In genomic region chr2:126644630-126645191, GRCh38 we compare ENCODE assay signal across 11 cellular contexts. TPM values are rescaled to one million over a fixed set of nuclear protein-coding genes. Genes with fewer than 3 reads are reported as not detected.
DNase-seq lines count a peak whose midpoint lies in the region; ATAC-seq lines count a peak whose summit lies in the region.
"Had no signal": no experiment of that assay in that cellular context is flagged by ENCODE, and none has a peak within 500 bp of the region (broad histone marks: within the 10 kb centered on the region; RNA-seq: fewer than 3 reads in every experiment).

No MANE protein-coding gene starts in this region.

- peaks cover 7% of the 10 kb centered on the region for H3K4me1 ChIP-seq in Karpas-422 (ENCODE audit: low read length)
- no peaks in the 10 kb centered on the region for H3K4me1 ChIP-seq in naive thymus-derived CD4-positive, alpha-beta T cell (ENCODE audit: control insufficient read depth in 2 of 2, insufficient read depth in 2 of 2, low read length in 2 of 2)

- intact Hi-C loops in naive thymus-derived CD4-positive, alpha-beta T cell (cut with micrococcal nuclease), result no loop called here

- no peaks in the 10 kb centered on the region for H3K79me2 ChIP-seq in Karpas-422 (ENCODE audit: low read length)

- no peaks in the 10 kb centered on the region for H3K36me3 ChIP-seq in Karpas-422 (ENCODE audit: insufficient read depth, low read length)
- H3K36me3 ChIP-seq in naive thymus-derived CD4-positive, alpha-beta T cell (ENCODE audit: control insufficient read depth in 2 of 3, insufficient read depth in 3 of 3, low read length in 3 of 3), result no peaks in the 10 kb centered on the region

- peaks cover 0 to 8% (median 0%) of the 10 kb centered on the region in 5 donors for H3K36me3 Mint-ChIP-seq in naive thymus-derived CD4-positive, alpha-beta T cell

- no peak overlapping the region for H3K9ac ChIP-seq in Karpas-422 (ENCODE audit: low read length)

- peaks cover 0 to 5% (median 0%) of the 10 kb centered on the region in 5 donors for H3K27me3 Mint-ChIP-seq in naive thymus-derived CD4-positive, alpha-beta T cell

- ATAC-seq in GM19023 (IDR thresholded peaks at IDR 0.05; ENCODE audit: unreplicated experiment) (peak; percentile 87), HG02759 (IDR thresholded peaks at IDR 0.05; ENCODE audit: unreplicated experiment) (peak; percentile 81), HG02970 (IDR thresholded peaks at IDR 0.05; ENCODE audit: low FRiP score, unreplicated experiment) (no peak)
- peak; percentile 84 for ATAC-seq in naive thymus-derived CD4-positive, alpha-beta T cell

- POLR2A ChIA-PET in naive thymus-derived CD4-positive, alpha-beta T cell (lab: Charles Lee), result no interaction called here

- H3K9me2 ChIP-seq in Karpas-422 (replicated peaks; ENCODE audit: insufficient read depth, low read length), result no peaks in the 10 kb centered on the region

- CTCF ChIA-PET in naive thymus-derived CD4-positive, alpha-beta T cell (lab: Charles Lee), result interaction anchor here (1.2 kb wide), 1 partner anchor 132 kb away, joined by 3 read pairs; no protein-coding TSS in a partner anchor

- no peak overlapping the region for H3K27ac ChIP-seq in Karpas-422 (ENCODE audit: low read length)
- no peak overlapping the region for H3K27ac ChIP-seq in naive thymus-derived CD4-positive, alpha-beta T cell (ENCODE audit: low read depth, low read length)

- H3K4me3 Mint-ChIP-seq in naive thymus-derived CD4-positive, alpha-beta T cell, result no peak overlapping the region
- H3K4me3 Mint-ChIP-seq: neural crest cell; T-helper 1 cell treated with Interleukin-12 subunit alpha and Interleukin-12 subunit beta and Interleukin-4 antibody, amounts not matched to agents 30 μg/mL and 1 μg/mL, for 36 hours had no signal

- peak overlapping the region in 3 of 9 donors; percentile 5 to 72 (median 33) for H3K27ac Mint-ChIP-seq in naive thymus-derived CD4-positive, alpha-beta T cell
- H3K27ac Mint-ChIP-seq: T-helper 1 cell treated with Interleukin-12 subunit alpha and Interleukin-12 subunit beta and Interleukin-4 antibody, amounts not matched to agents 30 μg/mL and 1 μg/mL, for 36 hours had no signal

- peaks cover 0 to 3% (median 0%) of the 10 kb centered on the region in 11 donors for H3K9me3 Mint-ChIP-seq in naive thymus-derived CD4-positive, alpha-beta T cell

- no peak overlapping the region for H3K4me2 ChIP-seq in Karpas-422 (ENCODE audit: low read depth, low read length, poor library complexity, severe bottlenecking)

- peaks cover 0 to 17% (median 5%) of the 10 kb centered on the region in 7 donors for H3K4me1 Mint-ChIP-seq in naive thymus-derived CD4-positive, alpha-beta T cell

- peak overlapping the region; percentile 18; the same call in 1 of the 2 replicates for H2AFZ ChIP-seq in Karpas-422 (ENCODE audit: low read length)

- peak; percentile 56 for DNase-seq in Karpas-422
- no peak for DNase-seq in naive thymus-derived CD4-positive, alpha-beta T cell
- no peak for DNase-seq in NCI-H2196 (lab: John Stamatoyannopoulos, UW; ENCODE audit: unreplicated experiment)
- no peak for DNase-seq in kidney glomerular epithelial cell (lab: John Stamatoyannopoulos, UW)
- no peak for DNase-seq in stimulated activated CD4-positive, alpha-beta T cell treated with anti-CD3 and anti-CD28 coated beads, Interleukin-2, amount 100 ng/mL, for 48 hours
- DNase-seq: NCI-H1930 had no signal

- H3K9me3 ChIP-seq in Karpas-422 (ENCODE audit: low read length), result no peaks in the 10 kb centered on the region
- H3K9me3 ChIP-seq in naive thymus-derived CD4-positive, alpha-beta T cell (ENCODE audit: control insufficient read depth in 2 of 3, low read length in 3 of 3), result no peaks in the 10 kb centered on the region

- H3K4me3 ChIP-seq in Karpas-422 (ENCODE audit: low read length), result no peak overlapping the region
- no peak overlapping the region for H3K4me3 ChIP-seq in naive thymus-derived CD4-positive, alpha-beta T cell (ENCODE audit: low read length)

- no peaks in the 10 kb centered on the region for H3K27me3 ChIP-seq in Karpas-422 (ENCODE audit: low read length)
- H3K27me3 ChIP-seq in naive thymus-derived CD4-positive, alpha-beta T cell (ENCODE audit: control insufficient read depth in 2 of 2, insufficient read depth in 2 of 2, low read length in 2 of 2), result no peaks in the 10 kb centered on the region

- H4K20me1 ChIP-seq in Karpas-422 (ENCODE audit: insufficient read depth, low read depth, low read length), result no peaks in the 10 kb centered on the region

RNA-seq across cellular contexts. Expression of gene GYPC, which starts 11.2 kb away (rescaled TPM):
- 156 and 251 TPM in 2 replicates for total RNA-seq in Karpas-422 (2014; rRNA removed; shearing (Covaris generic); ENCODE audit: low replicate concordance)
- 100 to 1,000 TPM; 114 to 146 (median 116) TPM for total RNA-seq in naive thymus-derived CD4-positive, alpha-beta T cell
- polyA plus RNA-seq in naive thymus-derived CD4-positive, alpha-beta T cell, result 100 to 1,000 TPM; 249 to 277 TPM
